Comparison of ENCODE assay signal across 24 cellular contexts in the genomic region with DNA sequence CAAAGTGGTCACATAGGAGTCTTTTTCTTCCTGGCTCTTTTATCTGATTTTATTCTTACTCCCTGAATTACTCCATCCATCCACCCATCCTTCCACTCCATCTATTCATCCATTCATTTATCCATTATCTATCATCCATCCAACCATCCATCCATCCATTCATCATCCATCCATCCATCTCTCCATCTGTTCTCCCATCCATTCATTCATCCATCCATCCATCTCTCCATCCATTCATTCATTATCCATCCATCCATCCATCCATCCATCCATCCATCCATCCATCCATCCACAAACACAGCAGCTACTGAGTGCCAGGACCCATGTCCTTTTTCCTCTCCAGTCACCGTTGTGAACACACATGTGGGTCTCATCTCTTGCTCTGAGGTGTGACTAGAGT.
"Had no signal": no experiment of that assay in that cellular context is flagged by ENCODE, and none has a peak within 500 bp of the region (broad histone marks: within the 10 kb centered on the region; RNA-seq: fewer than 3 reads in every experiment).

No MANE protein-coding gene starts in this region.

- H3K4me1 ChIP-seq: colonic mucosa, esophagus squamous epithelium, gastrocnemius medialis, heart right ventricle, left lung, lower lobe of right lung had no signal

- DNase-seq: colonic mucosa; cortex of kidney; effector CD8-positive, alpha-beta T cell; effector memory CD8-positive, alpha-beta T cell; endodermal cell; erythroblast; esophagus squamous epithelium; foreskin fibroblast; foreskin melanocyte; gastrocnemius medialis; glutamatergic neuron; heart right ventricle; hippocampal formation; left cardiac atrium; left lung; left ventricle myocardium superior; lower lobe of right lung; mesenchymal stem cell; mucosa of descending colon had no signal

- H3K4me3 ChIP-seq: colonic mucosa, esophagus squamous epithelium, gastrocnemius medialis, heart right ventricle, left lung, lower lobe of right lung, mucosa of descending colon had no signal

- H3K36me3 ChIP-seq: colonic mucosa, esophagus squamous epithelium, gastrocnemius medialis, heart right ventricle, left lung, lower lobe of right lung had no signal

- H3K27me3 ChIP-seq: colonic mucosa, left lung had no signal

- H3K27ac ChIP-seq: colonic mucosa, epithelial cell of prostate, esophagus squamous epithelium, gastrocnemius medialis, heart right ventricle, left lung, lower lobe of right lung had no signal

- FAIRE-seq: endometrium, islet of Langerhans, keratinocyte had no signal

- ATAC-seq: effector memory CD8-positive, alpha-beta T cell; esophagus mucosa; gastrocnemius medialis; heart right ventricle; left cardiac atrium; left lung; left ventricle myocardium superior; lower lobe of right lung; mucosa of descending colon had no signal

- H3K9me3 ChIP-seq: colonic mucosa, esophagus squamous epithelium, gastrocnemius medialis, heart right ventricle, left lung, lower lobe of right lung, mucosa of descending colon had no signal
